Comparison of ENCODE assay signal across 13 cellular contexts in genomic region chr22:43829904-43830851, GRCh38. TPM values are rescaled to one million over a fixed set of nuclear protein-coding genes. Genes with fewer than 3 reads are reported as not detected.
DNase-seq lines count a peak whose midpoint lies in the region; ATAC-seq and TF ChIP-seq lines count a peak whose summit lies in the region.
"Had no signal": no experiment of that assay in that cellular context is flagged by ENCODE, and none has a peak within 500 bp of the region (broad histone marks: within the 10 kb centered on the region; RNA-seq: fewer than 3 reads in every experiment).

No MANE protein-coding gene starts in this region.

- H4K20me1 ChIP-seq in hepatocyte (ENCODE audit: insufficient read depth, poor library complexity, severe bottlenecking): no peaks in the 10 kb centered on the region

- H3K4me3 ChIP-seq in cardiac fibroblast (replicated peaks in 1 of 2; ENCODE audit: low read depth in 2 of 2, low read length in 2 of 2): no peak overlapping the region
- no peak overlapping the region for H3K4me3 ChIP-seq in hepatocyte
- no peak overlapping the region for H3K4me3 ChIP-seq in suprapubic skin

- H2AFZ ChIP-seq in hepatocyte: no peak overlapping the region

- H3K4me1 Mint-ChIP-seq in activated CD4-positive, alpha-beta memory T cell treated with anti-CD3 and anti-CD28 coated beads, Interleukin-2, amount 10 ng/mL, durations not matched to agents 7 days and 5 days: no peaks in the 10 kb centered on the region
- no peaks in the 10 kb centered on the region for H3K4me1 Mint-ChIP-seq in activated T-helper 17 cell treated with anti-CD3 and anti-CD28 coated beads, Interleukin-2, amount 50 U/mL, for 72 hours
- H3K4me1 Mint-ChIP-seq: memory B cell had no signal

- CTCF ChIA-PET in activated CD4-positive, alpha-beta memory T cell treated with anti-CD3 and anti-CD28 coated beads, Interleukin-2, amount 10 ng/mL, durations not matched to agents 7 days and 5 days (lab: Charles Lee): interaction anchor here (0.6 kb wide), 1 partner anchor 815 kb away, joined by 3 read pairs; no protein-coding TSS in a partner anchor

- TF ChIP-seq EP300 in suprapubic skin (IDR thresholded peaks at IDR 0.05): no peak

- DNase-seq in MV-4-11 (lab: John Stamatoyannopoulos, UW) (peak; percentile 6), cardiac fibroblast (ENCODE audit: low read depth in 2 of 2) (peak; percentile 43 to 73), hepatocyte (ENCODE audit: low spot score) (peak; percentile 35), suprapubic skin (ENCODE audit: low spot score in 2 of 2) (peak; percentile 90 to 91), hypothalamus (lab: John Stamatoyannopoulos, UW) (no peak)
- no peak for DNase-seq in activated CD4-positive, alpha-beta memory T cell treated with anti-CD3 and anti-CD28 coated beads, Interleukin-2, amount 10 ng/mL, durations not matched to agents 7 days and 5 days
- DNase-seq in stimulated activated CD8-positive, alpha-beta memory T cell treated with anti-CD3 and anti-CD28 coated beads, Interleukin-4, amount 100 ng/mL, for 48 hours: no peak
- DNase-seq: activated naive CD4-positive, alpha-beta T cell treated with anti-CD3 and anti-CD28 coated beads, Interleukin-2, amount 50 U/mL, for 16 hours; stimulated activated CD4-positive, alpha-beta T cell treated with anti-CD3 and anti-CD28 coated beads, Interleukin-15, amount 100 ng/mL, for 24 hours had no signal

- POLR2A ChIA-PET in activated CD4-positive, alpha-beta memory T cell treated with anti-CD3 and anti-CD28 coated beads, Interleukin-2, amount 10 ng/mL, durations not matched to agents 7 days and 5 days (lab: Charles Lee): no interaction called here

- H3K36me3 Mint-ChIP-seq in activated CD4-positive, alpha-beta memory T cell treated with anti-CD3 and anti-CD28 coated beads, Interleukin-2, amount 10 ng/mL, durations not matched to agents 7 days and 5 days (ENCODE audit: low read depth): no peaks in the 10 kb centered on the region
- no peaks in the 10 kb centered on the region for H3K36me3 Mint-ChIP-seq in activated T-helper 17 cell treated with anti-CD3 and anti-CD28 coated beads, Interleukin-2, amount 50 U/mL, for 72 hours (ENCODE audit: low read depth)
- H3K36me3 Mint-ChIP-seq: memory B cell had no signal

- 84% methylated on average over 33 of the region's 33 CpGs for WGBS in hepatocyte (ENCODE audit: low lambda C conversion rate, missing lambda C conversion rate)
- 45% methylated on average over 18 of the region's 33 CpGs for WGBS in suprapubic skin

- no peaks in the 10 kb centered on the region for H3K9me3 Mint-ChIP-seq in activated CD4-positive, alpha-beta memory T cell treated with anti-CD3 and anti-CD28 coated beads, Interleukin-2, amount 10 ng/mL, durations not matched to agents 7 days and 5 days
- no peaks in the 10 kb centered on the region for H3K9me3 Mint-ChIP-seq in activated T-helper 17 cell treated with anti-CD3 and anti-CD28 coated beads, Interleukin-2, amount 50 U/mL, for 72 hours
- H3K9me3 Mint-ChIP-seq: memory B cell had no signal

- no peak overlapping the region for H3K4me3 Mint-ChIP-seq in activated CD4-positive, alpha-beta memory T cell treated with anti-CD3 and anti-CD28 coated beads, Interleukin-2, amount 10 ng/mL, durations not matched to agents 7 days and 5 days
- H3K4me3 Mint-ChIP-seq in activated T-helper 17 cell treated with anti-CD3 and anti-CD28 coated beads, Interleukin-2, amount 50 U/mL, for 72 hours: no peak overlapping the region
- H3K4me3 Mint-ChIP-seq: memory B cell had no signal

- H3K79me2 ChIP-seq in hepatocyte: no peaks in the 10 kb centered on the region

- H3K36me3 ChIP-seq in hepatocyte (replicated peaks; ENCODE audit: insufficient read depth, low read depth) (no peaks in the 10 kb centered on the region), suprapubic skin (no peaks in the 10 kb centered on the region)

- TF ChIP-seq CTCF in cardiac fibroblast (IDR thresholded peaks at IDR 0.05; ENCODE audit: low read depth, low read length) (no peak), hepatocyte (IDR thresholded peaks at IDR 0.05; ENCODE audit: poor library complexity) (no peak), suprapubic skin (IDR thresholded peaks at IDR 0.05) (no peak)

- no peak for TF ChIP-seq POLR2A in suprapubic skin (IDR thresholded peaks at IDR 0.05)

- H3K9me2 ChIP-seq in hepatocyte (replicated peaks; ENCODE audit: insufficient read depth): no peaks in the 10 kb centered on the region

- H3K4me2 ChIP-seq in hepatocyte: no peak overlapping the region

- H3K27me3 ChIP-seq in hepatocyte (no peaks in the 10 kb centered on the region), suprapubic skin (peaks cover 21% of the 10 kb centered on the region)

- ATAC-seq in activated T-helper 17 cell treated with anti-CD3 and anti-CD28 coated beads, Interleukin-2, amount 50 U/mL, for 72 hours (replicated peaks): no peak
- ATAC-seq: HCT116, Panc1 had no signal

- H3K27ac Mint-ChIP-seq in activated CD4-positive, alpha-beta memory T cell treated with anti-CD3 and anti-CD28 coated beads, Interleukin-2, amount 10 ng/mL, durations not matched to agents 7 days and 5 days: no peak overlapping the region
- H3K27ac Mint-ChIP-seq in activated T-helper 17 cell treated with anti-CD3 and anti-CD28 coated beads, Interleukin-2, amount 50 U/mL, for 72 hours: no peak overlapping the region
- H3K27ac Mint-ChIP-seq: memory B cell had no signal

- H3K27ac ChIP-seq in hepatocyte (peak overlapping the region; percentile 77), suprapubic skin (peak overlapping the region; percentile 82)

- no peaks in the 10 kb centered on the region for H3K4me1 ChIP-seq in hepatocyte (ENCODE audit: insufficient read depth)
- H3K4me1 ChIP-seq in suprapubic skin: peaks cover 14% of the 10 kb centered on the region

- H3K9me3 ChIP-seq in hepatocyte (ENCODE audit: low read depth) (no peaks in the 10 kb centered on the region), suprapubic skin (no peaks in the 10 kb centered on the region)

- peaks cover 2% of the 10 kb centered on the region for H3K27me3 Mint-ChIP-seq in activated CD4-positive, alpha-beta memory T cell treated with anti-CD3 and anti-CD28 coated beads, Interleukin-2, amount 10 ng/mL, durations not matched to agents 7 days and 5 days
- peaks cover 16% of the 10 kb centered on the region for H3K27me3 Mint-ChIP-seq in activated T-helper 17 cell treated with anti-CD3 and anti-CD28 coated beads, Interleukin-2, amount 50 U/mL, for 72 hours

RNA-seq across cellular contexts. Expression of gene EFCAB6, which starts 18.1 kb away (rescaled TPM):
- total RNA-seq in hepatocyte (1.0 and 2.1 TPM in 2 replicates), suprapubic skin (1 to 10 TPM; 1.9 to 4.9 (median 2.9) TPM)
- 0.59 and 2.7 TPM in 2 replicates for polyA plus RNA-seq in hepatocyte
- under 1 TPM in 1 of 2 experiments, not detected in 1; 0.18 TPM for total RNA-seq in activated CD4-positive, alpha-beta memory T cell treated with anti-CD3 and anti-CD28 coated beads, Interleukin-2, amount 10 ng/mL, durations not matched to agents 7 days and 5 days
- total RNA-seq in activated T-helper 17 cell treated with anti-CD3 and anti-CD28 coated beads, Interleukin-2, amount 50 U/mL, for 72 hours: under 1 TPM in 1 of 2 donors, not detected in 1; 0.09 TPM

RNA-seq across cellular contexts. Expression of gene SULT4A1, which starts 32.1 kb away (rescaled TPM):
- total RNA-seq in hepatocyte (0.60 and 1.1 TPM in 2 replicates), suprapubic skin (under 1 TPM in 2 of 4 donors, not detected in 2; 0.34 to 0.47 TPM)
- polyA plus RNA-seq in hepatocyte: 1.7 and 2.8 TPM in 2 replicates
- not detected for total RNA-seq in activated CD4-positive, alpha-beta memory T cell treated with anti-CD3 and anti-CD28 coated beads, Interleukin-2, amount 10 ng/mL, durations not matched to agents 7 days and 5 days
- total RNA-seq in activated T-helper 17 cell treated with anti-CD3 and anti-CD28 coated beads, Interleukin-2, amount 50 U/mL, for 72 hours: under 1 TPM in 1 of 2 donors, not detected in 1; 0.11 TPM

Comparison
In these comparisons a context has a peak if more than half of its experiments do, and no peak if none do; other contexts are left out.
1. DNase-seq: peak in MV-4-11 (single experiment), cardiac fibroblast (2 of 2), hepatocyte (single experiment) and suprapubic skin (2 of 2); none in activated CD4-positive, alpha-beta memory T cell treated with anti-CD3 and anti-CD28 coated beads, Interleukin-2, amount 10 ng/mL, durations not matched to agents 7 days and 5 days (single experiment), stimulated activated CD8-positive, alpha-beta memory T cell treated with anti-CD3 and anti-CD28 coated beads, Interleukin-4, amount 100 ng/mL, for 48 hours (single experiment) and hypothalamus (0 of 51).